Comparison of ENCODE assay signal across 8 cellular contexts in genomic region chr17:39730095-39730921, GRCh38. TPM values are rescaled to one million over a fixed set of nuclear protein-coding genes. Genes with fewer than 3 reads are reported as not detected.
DNase-seq lines count a peak whose midpoint lies in the region; ATAC-seq, FAIRE-seq and TF ChIP-seq lines count a peak whose summit lies in the region.

Gene MIEN1, minus strand, starts transcription at chr17:39730532. Its CDS starts 37 bp downstream, at chr17:39730495.

- H3K36me3 ChIP-seq in astrocyte (ENCODE audit: insufficient read depth, low read length) = no peaks in the 10 kb centered on the region

- no peaks in the 10 kb centered on the region for H3K9me3 ChIP-seq in astrocyte (ENCODE audit: insufficient read depth, low read depth, low read length)

- FAIRE-seq in astrocyte (lab: Jason Lieb, UNC) = no peak

- peak within 1 kb of the TSS; percentile 68 for H3K27ac Mint-ChIP-seq in astrocyte (ENCODE audit: unreplicated experiment)

- TF ChIP-seq CTCF in astrocyte (IDR thresholded peaks at IDR 0.05; ENCODE audit: insufficient read depth, low read depth, low read length) (peak; percentile 42), retinal pigment epithelial cell (conservative IDR thresholded peaks at IDR 0.05; ENCODE audit: low read depth, low read length) (peak; percentile 70)

- DNase-seq in NCI-H1694 treated with DMSO at 0.1 percent for 48 hours (lab: John Stamatoyannopoulos, UW) = peak; percentile 70
- peak; percentile 78 for DNase-seq in T-helper 22 cell (ENCODE audit: low read depth)
- DNase-seq in astrocyte (ENCODE audit: low read depth) = peak; percentile 30
- peak; percentile 96 for DNase-seq in hepatic stellate cell (ENCODE audit: low spot score)
- peak; percentile 21 for DNase-seq in retinal pigment epithelial cell (ENCODE audit: low read depth)

- peak within 1 kb of the TSS; percentile 75 for H2AFZ ChIP-seq in astrocyte (ENCODE audit: low read depth, low read length)

- no peaks in the 10 kb centered on the region for H3K79me2 ChIP-seq in astrocyte (ENCODE audit: insufficient read depth, low read length)

- peak; percentile 88 for TF ChIP-seq POLR2A in GM15510 (IDR thresholded peaks at IDR 0.05; ENCODE audit: borderline replicate concordance, extremely low read depth, insufficient read length)

- peak within 1 kb of the TSS; percentile 67 for H3K27ac ChIP-seq in astrocyte (ENCODE audit: low read depth, low read length)

- no peaks in the 10 kb centered on the region for H3K27me3 Mint-ChIP-seq in astrocyte (ENCODE audit: low read depth, unreplicated experiment)

- ATAC-seq in HG02884 (IDR thresholded peaks at IDR 0.05; ENCODE audit: unreplicated experiment) = peak; percentile 69
- ATAC-seq in GM18870 (IDR thresholded peaks at IDR 0.05; ENCODE audit: unreplicated experiment) = no peak

- H3K9ac ChIP-seq in astrocyte (ENCODE audit: low read length) = peak within 1 kb of the TSS; percentile 85

- H3K27me3 ChIP-seq in astrocyte (ENCODE audit: insufficient read depth, low read length) = no peaks in the 10 kb centered on the region

- H3K4me1 ChIP-seq in astrocyte (ENCODE audit: insufficient read depth, low read length) = peaks cover 5% of the 10 kb centered on the region

- H3K9me3 Mint-ChIP-seq in astrocyte (ENCODE audit: unreplicated experiment) = no peaks in the 10 kb centered on the region

- peak within 1 kb of the TSS; percentile 74 for H3K4me3 ChIP-seq in astrocyte (ENCODE audit: insufficient read depth, low read depth, low read length)
- peak within 1 kb of the TSS; percentile 62 for H3K4me3 ChIP-seq in retinal pigment epithelial cell (ENCODE audit: low read length)

- peaks cover 8% of the 10 kb centered on the region for H4K20me1 ChIP-seq in astrocyte (ENCODE audit: insufficient read depth, low read length)

- H3K4me3 Mint-ChIP-seq in astrocyte (ENCODE audit: unreplicated experiment) = peak within 1 kb of the TSS; percentile 92

- no peaks in the 10 kb centered on the region for H3K4me1 Mint-ChIP-seq in astrocyte (ENCODE audit: low read depth, unreplicated experiment)

- peaks cover 4% of the 10 kb centered on the region for H3K36me3 Mint-ChIP-seq in astrocyte (ENCODE audit: low read depth, unreplicated experiment)

- peak within 1 kb of the TSS; percentile 92 for H3K4me2 ChIP-seq in astrocyte (ENCODE audit: low read length)

RNA-seq across cellular contexts. Expression of gene MIEN1, which starts in this region (rescaled TPM):
- total RNA-seq in astrocyte = 38.9 and 41.3 TPM in 2 replicates

Comparison
In these comparisons a context has a peak if more than half of its experiments do, and no peak if none do; other contexts are left out.
1. DNase-seq: peak in every context shown above with its lines; median percentile 96 in hepatic stellate cell; 78 in T-helper 22 cell; 70 in NCI-H1694 treated with DMSO at 0.1 percent for 48 hours; 30 in astrocyte; 21 in retinal pigment epithelial cell.